In the genomic region with DNA sequence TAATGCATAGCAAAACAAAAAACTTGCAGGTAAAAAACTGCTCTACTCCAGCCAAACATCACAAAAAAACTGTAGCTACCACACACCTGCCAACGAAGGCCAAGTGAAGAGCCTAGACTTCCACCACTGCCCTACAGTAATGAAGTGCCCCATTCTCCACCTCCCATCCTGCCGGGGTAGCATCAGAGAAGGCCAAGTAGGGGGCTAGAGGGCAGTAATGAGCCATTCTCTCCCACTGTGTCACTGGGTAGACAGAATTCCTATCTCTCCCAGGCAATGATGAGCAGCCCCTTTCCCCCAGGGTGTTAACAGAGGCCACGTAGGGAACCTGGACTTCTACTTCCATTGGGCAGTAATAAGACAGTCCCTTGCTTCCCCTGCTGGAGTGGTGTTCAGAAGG, we compare ENCODE assay signal across 9 cellular contexts. TPM values are rescaled to one million over a fixed set of nuclear protein-coding genes. Genes with fewer than 3 reads are reported as not detected.
DNase-seq lines count a peak whose midpoint lies in the region; ATAC-seq and TF ChIP-seq lines count a peak whose summit lies in the region.
"Had no signal": no experiment of that assay in that cellular context is flagged by ENCODE, and none has a peak within 500 bp of the region (broad histone marks: within the 10 kb centered on the region; RNA-seq: fewer than 3 reads in every experiment).

No MANE protein-coding gene starts in this region.

- DNase-seq in BE2C (peak; percentile 51), NCI-H524 treated with DMSO at 0.1 percent for 48 hours (lab: John Stamatoyannopoulos, UW) (peak; percentile 11), cardiac fibroblast (ENCODE audit: low read depth in 2 of 2) (peak; percentile 45 to 52), medulla oblongata (ENCODE audit: extremely low spot score) (peak; percentile 60), T1000 (lab: John Stamatoyannopoulos, UW) (no peak)

- no peaks in the 10 kb centered on the region for H3K36me3 ChIP-seq in BE2C

- no peaks in the 10 kb centered on the region for H3K9me3 ChIP-seq in BE2C

- no peaks in the 10 kb centered on the region for H3K27me3 ChIP-seq in BE2C
- H3K27me3 ChIP-seq: tibial nerve had no signal

- H3K4me3 ChIP-seq in BE2C (ENCODE audit: low read depth, low read length) (no peak overlapping the region), cardiac fibroblast (replicated peaks in 1 of 2; ENCODE audit: low read depth in 2 of 2, low read length in 2 of 2) (no peak overlapping the region)
- H3K4me3 ChIP-seq: tibial nerve had no signal

- TF ChIP-seq CTCF in BE2C (IDR thresholded peaks at IDR 0.05; ENCODE audit: low read depth, low read length) (peak; percentile 74), GM12873 (IDR thresholded peaks at IDR 0.05; ENCODE audit: insufficient read depth, low read depth, low read length, missing control alignments) (peak; percentile 73), cardiac fibroblast (IDR thresholded peaks at IDR 0.05; ENCODE audit: low read depth, low read length) (peak; percentile 68)

- ATAC-seq in GM21423 (IDR thresholded peaks at IDR 0.05; ENCODE audit: unreplicated experiment) (no peak), GM21360 (IDR thresholded peaks at IDR 0.05; ENCODE audit: unreplicated experiment) (no peak)

- no peaks in the 10 kb centered on the region for H3K4me1 ChIP-seq in BE2C

RNA-seq across cellular contexts. Expression of a gene that starts 9.5 kb away (rescaled TPM):
- polyA plus RNA-seq in BE2C (2012; ENCODE audit: insufficient read depth, insufficient read length, low read depth): 17.3 TPM

RNA-seq across cellular contexts. Expression of a gene that starts 18.4 kb away (rescaled TPM):
- polyA plus RNA-seq in BE2C (2012; ENCODE audit: insufficient read depth, insufficient read length, low read depth): 16.0 TPM

RNA-seq across cellular contexts. Expression of a gene that starts 28.2 kb away (rescaled TPM):
- polyA plus RNA-seq in BE2C (2012; ENCODE audit: insufficient read depth, insufficient read length, low read depth): 20.9 TPM
